Comparison of ENCODE assay signal across 39 cellular contexts in genomic region chr4:22465996-22466395, GRCh38.
"Had no signal": no experiment of that assay in that cellular context is flagged by ENCODE, and none has a peak within 500 bp of the region (broad histone marks: within the 10 kb centered on the region; RNA-seq: fewer than 3 reads in every experiment).

No MANE protein-coding gene starts in this region.

- H3K4me3 ChIP-seq: adrenal gland, ascending aorta, body of pancreas, breast epithelium, cardiac muscle cell had no signal

- DNase-seq: activated effector memory CD4-positive, alpha-beta T cell treated with anti-CD3 and anti-CD28 coated beads, Interleukin-2, amount 50 U/mL, for 16 hours; activated effector memory CD4-positive, alpha-beta T cell treated with Interleukin-2 at 50 U/mL for 16 hours; activated gamma-delta T cell; activated gamma-delta T cell treated with Interleukin-2 at 50 U/mL for 16 hours; activated naive CD4-positive, alpha-beta T cell; activated naive CD4-positive, alpha-beta T cell treated with anti-CD3 and anti-CD28 coated beads for 36 hours; activated naive CD4-positive, alpha-beta T cell treated with anti-CD3 and anti-CD28 coated beads, Interleukin-2, amount 10 ng/mL, durations not matched to agents 7 days and 5 days; activated naive CD4-positive, alpha-beta T cell treated with anti-CD3 and anti-CD28 coated beads, Interleukin-2, amount 50 U/mL, for 16 hours; activated naive CD4-positive, alpha-beta T cell treated with Interleukin-2 at 50 U/mL for 16 hours; activated naive CD8-positive, alpha-beta T cell treated with anti-CD3 and anti-CD28 coated beads for 36 hours; activated naive CD8-positive, alpha-beta T cell treated with anti-CD3 and anti-CD28 coated beads, Interleukin-2, amount 10 ng/mL, durations not matched to agents 7 days and 5 days; activated naive CD8-positive, alpha-beta T cell treated with anti-CD3 and anti-CD28 coated beads, Interleukin-2, amount 50 U/mL, for 24 hours; activated T-cell treated with anti-CD3 and anti-CD28 coated beads, Interleukin-2, amount 50 U/mL, for 24 hours; activated T-cell treated with anti-CD3 and anti-CD28 coated beads, Interleukin-2, amount 50 U/mL, for 4 hours; activated T-cell treated with anti-CD3 and anti-CD28 coated beads, Interleukin-2, amount 50 U/mL, for 48 hours; activated T-cell treated with anti-CD3 and anti-CD28 coated beads, Interleukin-2, amount 50 U/mL, for 72 hours; adrenal gland; amniotic stem cell; amygdala; anterior cingulate cortex; aorta; body of pancreas; brain microvascular endothelial cell; caudate nucleus; central memory CD4-positive, alpha-beta T cell; cerebellar nuclear complex had no signal

- H3K9me3 Mint-ChIP-seq: activated naive CD4-positive, alpha-beta T cell treated with anti-CD3 and anti-CD28 coated beads for 36 hours; activated naive CD4-positive, alpha-beta T cell treated with anti-CD3 and anti-CD28 coated beads, Interleukin-2, amount 10 ng/mL, durations not matched to agents 7 days and 5 days; activated naive CD4-positive, alpha-beta T cell treated with anti-CD3 and anti-CD28 coated beads, Interleukin-2, amount 50 U/mL, for 24 hours; activated naive CD8-positive, alpha-beta T cell treated with anti-CD3 and anti-CD28 coated beads for 36 hours; activated naive CD8-positive, alpha-beta T cell treated with anti-CD3 and anti-CD28 coated beads, Interleukin-2, amount 10 ng/mL, durations not matched to agents 7 days and 5 days; activated T-cell treated with anti-CD3 and anti-CD28 coated beads, Interleukin-2, amount 50 U/mL, for 4 hours; activated T-helper 1 cell treated with anti-CD3 and anti-CD28 coated beads, Interleukin-12 subunit alpha, Interleukin-12 subunit beta, Interleukin-2, Interleukin-4 antibody, amounts not matched to agents 30 ng/mL and 10 ng/mL and 1 ng/mL, durations not matched to agents 14 hours and 24 hours and 36 hours; activated T-helper 2 cell treated with anti-CD3 and anti-CD28 coated beads, Interferon-gamma antibody, Interleukin-2, Interleukin-4, amounts not matched to agents 10 μg/mL and 5 μg/mL and 100 μg/mL, durations not matched to agents 14 hours and 24 hours and 36 hours had no signal

- H3K4me1 Mint-ChIP-seq: activated naive CD4-positive, alpha-beta T cell treated with anti-CD3 and anti-CD28 coated beads, Interleukin-2, amount 10 ng/mL, durations not matched to agents 7 days and 5 days; activated naive CD8-positive, alpha-beta T cell treated with anti-CD3 and anti-CD28 coated beads, Interleukin-2, amount 10 ng/mL, durations not matched to agents 7 days and 5 days; activated naive CD8-positive, alpha-beta T cell treated with anti-CD3 and anti-CD28 coated beads, Interleukin-2, amount 50 U/mL, for 24 hours; activated T-helper 17 cell treated with anti-CD3 and anti-CD28 coated beads, Interleukin-2, amount 50 U/mL, for 72 hours; brain; central memory CD8-positive, alpha-beta T cell had no signal

- H3K27ac ChIP-seq: adrenal gland, ascending aorta, body of pancreas, brain microvascular endothelial cell, breast epithelium, cardiac muscle cell had no signal

- H3K27ac Mint-ChIP-seq: activated naive CD4-positive, alpha-beta T cell treated with anti-CD3 and anti-CD28 coated beads for 36 hours; activated naive CD4-positive, alpha-beta T cell treated with anti-CD3 and anti-CD28 coated beads, Interleukin-2, amount 10 ng/mL, durations not matched to agents 7 days and 5 days; activated naive CD4-positive, alpha-beta T cell treated with anti-CD3 and anti-CD28 coated beads, Interleukin-2, amount 50 U/mL, for 24 hours; activated naive CD8-positive, alpha-beta T cell; activated naive CD8-positive, alpha-beta T cell treated with anti-CD3 and anti-CD28 coated beads for 36 hours; activated naive CD8-positive, alpha-beta T cell treated with anti-CD3 and anti-CD28 coated beads, Interleukin-2, amount 10 ng/mL, durations not matched to agents 7 days and 5 days; activated naive CD8-positive, alpha-beta T cell treated with anti-CD3 and anti-CD28 coated beads, Interleukin-2, amount 50 U/mL, for 24 hours; activated T-cell treated with anti-CD3 and anti-CD28 coated beads, Interleukin-2, amount 50 U/mL, for 24 hours; activated T-cell treated with anti-CD3 and anti-CD28 coated beads, Interleukin-2, amount 50 U/mL, for 72 hours; activated T-helper 1 cell treated with anti-CD3 and anti-CD28 coated beads, Interleukin-12 subunit alpha, Interleukin-12 subunit beta, Interleukin-2, Interleukin-4 antibody, amounts not matched to agents 30 ng/mL and 10 ng/mL and 1 ng/mL, durations not matched to agents 14 hours and 24 hours and 36 hours; activated T-helper 17 cell treated with anti-CD3 and anti-CD28 coated beads, Interleukin-2, amount 50 U/mL, for 72 hours; activated T-helper 2 cell treated with anti-CD3 and anti-CD28 coated beads, Interferon-gamma antibody, Interleukin-2, Interleukin-4, amounts not matched to agents 10 μg/mL and 5 μg/mL and 100 μg/mL, durations not matched to agents 14 hours and 24 hours and 36 hours; brain had no signal

- H3K36me3 Mint-ChIP-seq: activated naive CD4-positive, alpha-beta T cell treated with anti-CD3 and anti-CD28 coated beads, Interleukin-2, amount 10 ng/mL, durations not matched to agents 7 days and 5 days; activated naive CD8-positive, alpha-beta T cell treated with anti-CD3 and anti-CD28 coated beads, Interleukin-2, amount 10 ng/mL, durations not matched to agents 7 days and 5 days had no signal

- H3K27me3 Mint-ChIP-seq: activated naive CD4-positive, alpha-beta T cell treated with anti-CD3 and anti-CD28 coated beads, Interleukin-2, amount 10 ng/mL, durations not matched to agents 7 days and 5 days; activated naive CD4-positive, alpha-beta T cell treated with anti-CD3 and anti-CD28 coated beads, Interleukin-2, amount 50 U/mL, for 24 hours; activated naive CD8-positive, alpha-beta T cell; activated naive CD8-positive, alpha-beta T cell treated with anti-CD3 and anti-CD28 coated beads for 36 hours; activated naive CD8-positive, alpha-beta T cell treated with anti-CD3 and anti-CD28 coated beads, Interleukin-2, amount 10 ng/mL, durations not matched to agents 7 days and 5 days; activated naive CD8-positive, alpha-beta T cell treated with anti-CD3 and anti-CD28 coated beads, Interleukin-2, amount 50 U/mL, for 24 hours; activated T-cell treated with anti-CD3 and anti-CD28 coated beads, Interleukin-2, amount 50 U/mL, for 24 hours; activated T-helper 17 cell treated with anti-CD3 and anti-CD28 coated beads, Interleukin-2, amount 50 U/mL, for 72 hours; brain; central memory CD8-positive, alpha-beta T cell had no signal

- H3K36me3 ChIP-seq: adrenal gland, brain microvascular endothelial cell, breast epithelium, cardiac muscle cell had no signal

- H3K4me1 ChIP-seq: ascending aorta, breast epithelium had no signal

- H3K9me3 ChIP-seq: adrenal gland, ascending aorta, body of pancreas, breast epithelium had no signal

- ATAC-seq: activated naive CD4-positive, alpha-beta T cell treated with anti-CD3 and anti-CD28 coated beads, Interleukin-2, amount 50 U/mL, for 72 hours; activated naive CD8-positive, alpha-beta T cell treated with anti-CD3 and anti-CD28 coated beads, Interleukin-2, amount 50 U/mL, for 24 hours; activated T-cell treated with anti-CD3 and anti-CD28 coated beads, Interleukin-2, amount 50 U/mL, for 4 hours; activated T-cell treated with anti-CD3 and anti-CD28 coated beads, Interleukin-2, amount 50 U/mL, for 72 hours; activated T-helper 17 cell treated with anti-CD3 and anti-CD28 coated beads, Interleukin-2, amount 50 U/mL, for 72 hours; body of pancreas had no signal

- H3K27me3 ChIP-seq: adrenal gland, ascending aorta, body of pancreas, brain microvascular endothelial cell, breast epithelium, cardiac muscle cell had no signal

- FAIRE-seq: astrocyte, bronchial epithelial cell had no signal

- H3K4me3 Mint-ChIP-seq: activated naive CD4-positive, alpha-beta T cell treated with anti-CD3 and anti-CD28 coated beads for 36 hours; activated naive CD4-positive, alpha-beta T cell treated with anti-CD3 and anti-CD28 coated beads, Interleukin-2, amount 10 ng/mL, durations not matched to agents 7 days and 5 days; activated naive CD4-positive, alpha-beta T cell treated with anti-CD3 and anti-CD28 coated beads, Interleukin-2, amount 50 U/mL, for 24 hours; activated naive CD8-positive, alpha-beta T cell; activated naive CD8-positive, alpha-beta T cell treated with anti-CD3 and anti-CD28 coated beads for 36 hours; activated naive CD8-positive, alpha-beta T cell treated with anti-CD3 and anti-CD28 coated beads, Interleukin-2, amount 10 ng/mL, durations not matched to agents 7 days and 5 days; activated naive CD8-positive, alpha-beta T cell treated with anti-CD3 and anti-CD28 coated beads, Interleukin-2, amount 50 U/mL, for 24 hours; activated T-cell treated with anti-CD3 and anti-CD28 coated beads, Interleukin-2, amount 50 U/mL, for 24 hours; activated T-cell treated with anti-CD3 and anti-CD28 coated beads, Interleukin-2, amount 50 U/mL, for 4 hours; activated T-cell treated with anti-CD3 and anti-CD28 coated beads, Interleukin-2, amount 50 U/mL, for 72 hours; activated T-helper 1 cell treated with anti-CD3 and anti-CD28 coated beads, Interleukin-12 subunit alpha, Interleukin-12 subunit beta, Interleukin-2, Interleukin-4 antibody, amounts not matched to agents 30 ng/mL and 10 ng/mL and 1 ng/mL, durations not matched to agents 14 hours and 24 hours and 36 hours; activated T-helper 17 cell treated with anti-CD3 and anti-CD28 coated beads, Interleukin-2, amount 50 U/mL, for 72 hours; brain; central memory CD8-positive, alpha-beta T cell had no signal
